Comparison of ENCODE assay signal across 8 cellular contexts in genomic region chr10:98339790-98340189, GRCh38.
A peak's percentile ranks its signal among the peaks of the same experiment; 100 is the strongest.
DNase-seq lines count a peak whose midpoint lies in the region; ATAC-seq and FAIRE-seq lines count a peak whose summit lies in the region.
"Had no signal": no experiment of that assay in that cellular context is flagged by ENCODE, and none has a peak within 500 bp of the region (broad histone marks: within the 10 kb centered on the region; RNA-seq: fewer than 3 reads in every experiment).

No MANE protein-coding gene starts in this region.

- H3K36me3 ChIP-seq in small intestine (ENCODE audit: control insufficient read depth in 2 of 2, insufficient read depth in 2 of 2, low read length in 2 of 2): no peaks in the 10 kb centered on the region

- no peak for FAIRE-seq in small intestine (lab: Jason Lieb, UNC)

- H3K9me3 Mint-ChIP-seq in effector memory CD8-positive, alpha-beta T cell: no peaks in the 10 kb centered on the region

- peaks cover 7% of the 10 kb centered on the region for H3K36me3 Mint-ChIP-seq in effector memory CD8-positive, alpha-beta T cell (ENCODE audit: insufficient read depth)

- H3K27ac Mint-ChIP-seq in effector memory CD8-positive, alpha-beta T cell: peak overlapping the region; percentile 89

- WGBS in small intestine, 3 donors: 59 to 68% (median 61%) methylated on average over 5 of the region's 5 CpGs

- peaks cover 25 to 26% of the 10 kb centered on the region in 2 donors for H3K4me1 Mint-ChIP-seq in effector memory CD8-positive, alpha-beta T cell (ENCODE audit: low read depth in 2 of 2)

- H3K9me3 ChIP-seq in small intestine (ENCODE audit: control insufficient read depth, low read depth): no peaks in the 10 kb centered on the region

- H3K4me1 ChIP-seq in small intestine (ENCODE audit: control insufficient read depth in 2 of 2, insufficient read depth in 1 of 2, low read depth in 1 of 2, low read length in 1 of 2): no peaks in the 10 kb centered on the region

- no peak overlapping the region for H3K27ac ChIP-seq in small intestine (ENCODE audit: low read depth in 1 of 2, low read length in 1 of 2)

- H3K4me3 Mint-ChIP-seq in effector memory CD8-positive, alpha-beta T cell: peak overlapping the region; percentile 70 to 73

- ATAC-seq in GM18511 (IDR thresholded peaks at IDR 0.05; ENCODE audit: unreplicated experiment) (peak; percentile 90), GM19463 (IDR thresholded peaks at IDR 0.05; ENCODE audit: unreplicated experiment) (peak; percentile 86), HG03108 (IDR thresholded peaks at IDR 0.05; ENCODE audit: unreplicated experiment) (peak; percentile 88)
- ATAC-seq in effector memory CD8-positive, alpha-beta T cell (replicated peaks): peak; percentile 94

- peak; percentile 7 to 27 (median 26) for DNase-seq in effector memory CD8-positive, alpha-beta T cell
- DNase-seq in hepatic stellate cell (ENCODE audit: low spot score): no peak
- no peak for DNase-seq in small intestine
- DNase-seq in NCI-H128 (lab: John Stamatoyannopoulos, UW; ENCODE audit: unreplicated experiment): no peak
- DNase-seq: NCI-H69 had no signal

- H3K27me3 Mint-ChIP-seq in effector memory CD8-positive, alpha-beta T cell: peaks cover 0 to 8% of the 10 kb centered on the region in 2 donors

- H3K27me3 ChIP-seq in small intestine (ENCODE audit: control insufficient read depth in 2 of 2, insufficient read depth in 2 of 2, low read length in 2 of 2): peaks cover 0 to 2% of the 10 kb centered on the region in 2 donors

- no peak overlapping the region for H3K4me3 ChIP-seq in small intestine (ENCODE audit: low read depth in 1 of 2, low read length in 2 of 2)

Comparison
In these comparisons a context has a peak if more than half of its experiments do, and no peak if none do; other contexts are left out.
1. DNase-seq: peak in effector memory CD8-positive, alpha-beta T cell (3 of 3); none in hepatic stellate cell (single experiment), small intestine (single experiment) and NCI-H128 (single experiment).
2. Peak in every context shown above with its lines, with median percentiles within 50 percentile points of each other: ATAC-seq.